ENCODE assay signal across 1 cellular context in genomic region chr19:43789029-43789428, GRCh38.
A peak's percentile ranks its signal among the peaks of the same experiment; 100 is the strongest.
TF ChIP-seq lines count a peak whose summit lies in the region.

No MANE protein-coding gene starts in this region.

TF ChIP-seq in HepG2, 621 proteins besides CTCF, POLR2A, EP300 and RAD21 (continued from another document and continues in another):
- TF ChIP-seq ZBED4 (CRISPR knock-in tag; IDR thresholded peaks at IDR 0.05; ENCODE audit: borderline replicate concordance): 0 out of 2 replicates have a peak, but pooled peaks have one; percentile 33
- TF ChIP-seq NFKB2 (CRISPR knock-in tag; IDR thresholded peaks at IDR 0.05; ENCODE audit: borderline replicate concordance): no peak
- no peak for TF ChIP-seq CREBL2 (CRISPR knock-in tag; IDR thresholded peaks at IDR 0.05; ENCODE audit: borderline replicate concordance)
- TF ChIP-seq ZNF460 (CRISPR knock-in tag; IDR thresholded peaks at IDR 0.05; ENCODE audit: borderline replicate concordance): no peak
- no peak for TF ChIP-seq BRCA1 (CRISPR knock-in tag; IDR thresholded peaks at IDR 0.05)
- TF ChIP-seq REPIN1 (CRISPR knock-in tag; IDR thresholded peaks at IDR 0.05; ENCODE audit: borderline replicate concordance, low read depth): no peak
- no peak for TF ChIP-seq NR2F6 (IDR thresholded peaks at IDR 0.05)
- no peak for TF ChIP-seq NR2F6 (CRISPR knock-in tag; IDR thresholded peaks at IDR 0.05)
- no peak for TF ChIP-seq ZNF232 (CRISPR knock-in tag; IDR thresholded peaks at IDR 0.05; ENCODE audit: borderline replicate concordance)
- TF ChIP-seq ZNF136 (CRISPR knock-in tag; IDR thresholded peaks at IDR 0.05; ENCODE audit: low read depth): no peak
- TF ChIP-seq KLF16 (CRISPR knock-in tag; IDR thresholded peaks at IDR 0.05): peak in 1 of 2 experiments; percentile 75; a peak in 1 of 4 replicates
- no peak for TF ChIP-seq ZNF777 (CRISPR knock-in tag; IDR thresholded peaks at IDR 0.05)
- TF ChIP-seq RXRB (CRISPR knock-in tag; IDR thresholded peaks at IDR 0.05; ENCODE audit: borderline replicate concordance): 0 out of 2 replicates have a peak, but pooled peaks have one; percentile 14
- TF ChIP-seq MEIS1 (CRISPR knock-in tag; IDR thresholded peaks at IDR 0.05; ENCODE audit: borderline replicate concordance): no peak
- no peak for TF ChIP-seq ZBTB38 (CRISPR knock-in tag; IDR thresholded peaks at IDR 0.05)
- TF ChIP-seq ZFP82 (CRISPR knock-in tag; IDR thresholded peaks at IDR 0.05; ENCODE audit: borderline replicate concordance): no peak
- no peak for TF ChIP-seq ZNF414 (CRISPR knock-in tag; IDR thresholded peaks at IDR 0.05)
- TF ChIP-seq MIXL1 (CRISPR knock-in tag; IDR thresholded peaks at IDR 0.05): no peak
- peak; percentile 92; the same call in 1 of the 2 replicates for TF ChIP-seq ZSCAN9 (CRISPR knock-in tag; IDR thresholded peaks at IDR 0.05; ENCODE audit: borderline replicate concordance)
- TF ChIP-seq HNRNPK (IDR thresholded peaks at IDR 0.05; ENCODE audit: low read depth, low read length, poor library complexity, severe bottlenecking): no peak
- 0 out of 2 replicates have a peak, but pooled peaks have one; percentile 43 for TF ChIP-seq ZNF773 (CRISPR knock-in tag; IDR thresholded peaks at IDR 0.05; ENCODE audit: borderline replicate concordance)
- no peak for TF ChIP-seq ISX (CRISPR knock-in tag; conservative IDR thresholded peaks at IDR 0.05)
- no peak for TF ChIP-seq TBP (CRISPR knock-in tag; IDR thresholded peaks at IDR 0.05)
- no peak for TF ChIP-seq ZNF572 (CRISPR knock-in tag; IDR thresholded peaks at IDR 0.05)
- 0 out of 2 replicates have a peak, but pooled peaks have one; percentile 62 for TF ChIP-seq TEAD2 (CRISPR knock-in tag; IDR thresholded peaks at IDR 0.05)
- no peak for TF ChIP-seq FOXK2 (IDR thresholded peaks at IDR 0.05)
- TF ChIP-seq ZXDC (CRISPR knock-in tag; IDR thresholded peaks at IDR 0.05): 0 out of 2 replicates have a peak, but pooled peaks have one; percentile 45
- TF ChIP-seq TCF7L2 (IDR thresholded peaks at IDR 0.05; ENCODE audit: low read depth, low read length): no peak
- TF ChIP-seq DDIT3 (CRISPR knock-in tag; IDR thresholded peaks at IDR 0.05): no peak
- TF ChIP-seq TFE3 (CRISPR knock-in tag; IDR thresholded peaks at IDR 0.05): peak; percentile 70; the same call in 1 of the 2 replicates
- TF ChIP-seq MTF1 (CRISPR knock-in tag; IDR thresholded peaks at IDR 0.05): no peak
- TF ChIP-seq ZUFSP (CRISPR knock-in tag; IDR thresholded peaks at IDR 0.05; ENCODE audit: borderline replicate concordance): no peak
- TF ChIP-seq NR3C1 (CRISPR knock-in tag; IDR thresholded peaks at IDR 0.05): no peak
- 0 out of 2 replicates have a peak, but pooled peaks have one; percentile 57 for TF ChIP-seq DNMT3B (CRISPR knock-in tag; conservative IDR thresholded peaks at IDR 0.05)
- 0 out of 2 replicates have a peak, but pooled peaks have one; percentile 27 for TF ChIP-seq ZBTB7A (CRISPR knock-in tag; IDR thresholded peaks at IDR 0.05)
- no peak for TF ChIP-seq ZBTB20 (CRISPR knock-in tag; IDR thresholded peaks at IDR 0.05; ENCODE audit: borderline replicate concordance, low read depth)
- no peak for TF ChIP-seq PCBP1 (IDR thresholded peaks at IDR 0.05; ENCODE audit: borderline replicate concordance, low read depth, low read length)
- TF ChIP-seq U2AF2 (IDR thresholded peaks at IDR 0.05; ENCODE audit: low read depth, low read length): no peak
- no peak for TF ChIP-seq ZNF782 (CRISPR knock-in tag; IDR thresholded peaks at IDR 0.05; ENCODE audit: borderline replicate concordance)
- no peak for TF ChIP-seq MAFF (IDR thresholded peaks at IDR 0.05; ENCODE audit: low read depth, low read length)
- TF ChIP-seq MATR3 (CRISPR knock-in tag; IDR thresholded peaks at IDR 0.05): no peak
- TF ChIP-seq ZNF431 (CRISPR knock-in tag; IDR thresholded peaks at IDR 0.05; ENCODE audit: borderline replicate concordance, low read depth): no peak
- TF ChIP-seq DPF2 (CRISPR knock-in tag; IDR thresholded peaks at IDR 0.05; ENCODE audit: borderline replicate concordance, low read depth): no peak
- no peak for TF ChIP-seq ZNF609 (CRISPR knock-in tag; IDR thresholded peaks at IDR 0.05; ENCODE audit: borderline replicate concordance)
- 0 out of 2 replicates have a peak, but pooled peaks have one; percentile 87 for TF ChIP-seq NFKBIZ (CRISPR knock-in tag; IDR thresholded peaks at IDR 0.05)
- peak; percentile 85 for TF ChIP-seq ZNF331 (CRISPR knock-in tag; IDR thresholded peaks at IDR 0.05)
- TF ChIP-seq KDM1A (CRISPR knock-in tag; IDR thresholded peaks at IDR 0.05): no peak
